In the genomic region with DNA sequence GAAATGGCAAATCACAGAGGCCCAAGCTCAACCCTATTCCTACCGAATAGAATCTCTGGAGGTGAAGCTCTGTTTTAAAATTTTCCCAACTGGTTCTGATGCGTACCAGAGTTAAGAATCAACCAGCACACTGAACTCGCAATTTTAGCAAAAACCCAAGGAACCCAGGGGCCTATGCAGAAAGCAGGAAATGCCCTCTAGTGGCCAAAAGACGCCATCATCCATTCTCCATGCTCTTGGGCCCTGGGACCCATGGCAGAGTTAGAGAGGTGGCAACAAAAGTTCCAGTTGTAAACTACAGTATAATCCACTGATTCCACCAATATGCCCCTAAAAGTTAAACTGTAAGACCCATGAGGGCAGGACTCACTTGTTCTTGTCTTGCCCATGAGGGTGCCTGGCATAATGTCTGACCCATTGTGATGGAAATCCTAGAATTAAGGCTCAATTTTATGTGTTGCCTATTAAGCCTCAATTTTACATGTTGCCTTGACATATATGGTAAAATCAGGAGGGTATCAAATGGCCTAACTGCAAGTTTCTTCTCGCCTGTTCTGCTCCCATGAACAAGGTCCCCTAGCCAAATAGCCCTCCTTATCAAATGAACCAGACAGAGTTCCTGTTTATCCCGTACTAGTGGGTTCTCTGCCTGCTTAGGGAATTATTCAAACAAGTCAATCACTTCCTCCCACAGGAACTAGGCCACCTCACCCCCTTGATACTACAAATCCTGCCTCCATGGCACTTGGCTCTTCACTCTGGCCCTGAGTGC, we compare ENCODE assay signal across 8 cellular contexts.
DNase-seq lines count a peak whose midpoint lies in the region; ATAC-seq, FAIRE-seq and TF ChIP-seq lines count a peak whose summit lies in the region.

No MANE protein-coding gene starts in this region.

- H3K4me3 ChIP-seq in PC-3 (ENCODE audit: low read length) (no peak overlapping the region), fibroblast of pulmonary artery (replicated peaks; ENCODE audit: low read depth, low read length) (no peak overlapping the region), neural progenitor cell (no peak overlapping the region), transverse colon (no peak overlapping the region)

- no peaks in the 10 kb centered on the region for H3K36me3 Mint-ChIP-seq in activated T-cell treated with anti-CD3 and anti-CD28 coated beads, Interleukin-2, amount 50 U/mL, for 4 hours (ENCODE audit: insufficient read depth)
- H3K36me3 Mint-ChIP-seq in neural progenitor cell, result no peaks in the 10 kb centered on the region

- no peaks in the 10 kb centered on the region for H3K27me3 ChIP-seq in PC-3 (ENCODE audit: low read length)
- no peaks in the 10 kb centered on the region for H3K27me3 ChIP-seq in neural progenitor cell
- H3K27me3 ChIP-seq in transverse colon, result no peaks in the 10 kb centered on the region

- H3K27ac Mint-ChIP-seq in neural progenitor cell, result no peak overlapping the region

- H3K27ac ChIP-seq in PC-3 (ENCODE audit: low read length), result peak overlapping the region; percentile 21
- no peak overlapping the region for H3K27ac ChIP-seq in neural progenitor cell
- H3K27ac ChIP-seq in transverse colon, result peak overlapping the region in 1 of 4 donors; percentile 6

- no peaks in the 10 kb centered on the region for H4K20me1 ChIP-seq in PC-3 (ENCODE audit: low read length)
- H4K20me1 ChIP-seq in neural progenitor cell (ENCODE audit: low read depth), result no peaks in the 10 kb centered on the region

- no peaks in the 10 kb centered on the region for H3K9me2 ChIP-seq in PC-3 (replicated peaks; ENCODE audit: low read length)

- in situ Hi-C loops in transverse colon (cut with MboI; ENCODE audit: low pct_ligation_motif_present in 1 of 4, low pct_unique_long_range_greater_than_20kb in 1 of 4, low sequenced_read_pairs in 3 of 4), result loop anchor here in 1 of 4 donors (25.0 kb wide), 1 partner anchor 208 kb away; no protein-coding TSS in a partner anchor

- H3K9me3 ChIP-seq in PC-3 (ENCODE audit: low read length) (no peaks in the 10 kb centered on the region), neural progenitor cell (ENCODE audit: low read depth) (no peaks in the 10 kb centered on the region), transverse colon (no peaks in the 10 kb centered on the region)

- CTCF ChIA-PET in PC-3 (lab: Charles Lee), result no interaction called here

- TF ChIP-seq POLR2A in transverse colon (IDR thresholded peaks at IDR 0.05), result no peak

- H3K4me1 ChIP-seq in PC-3 (ENCODE audit: insufficient read depth, low read length), result peaks cover 39% of the 10 kb centered on the region
- H3K4me1 ChIP-seq in neural progenitor cell, result peaks cover 14% of the 10 kb centered on the region
- peaks cover 0 to 20% (median 14%) of the 10 kb centered on the region in 4 donors for H3K4me1 ChIP-seq in transverse colon

- no TSS peak for BruUV-seq in PC-3 (replicated peaks; lab: Mats Ljungman, UMichigan)

- peaks cover 14% of the 10 kb centered on the region for H3K27me3 Mint-ChIP-seq in activated T-cell treated with anti-CD3 and anti-CD28 coated beads, Interleukin-2, amount 50 U/mL, for 4 hours (ENCODE audit: low read depth)
- no peaks in the 10 kb centered on the region for H3K27me3 Mint-ChIP-seq in neural progenitor cell (ENCODE audit: insufficient read depth, low read depth)

- intact Hi-C loops in PC-3 (cut with micrococcal nuclease) (loop anchor here (1.0 kb wide), 3 partner anchors 171 to 206 kb away; no protein-coding TSS in a partner anchor), transverse colon (cut with DNase I; ENCODE audit: low total_unique reads) (no loop called here)

- H3F3A ChIP-seq in PC-3 (ENCODE audit: low read length, unreplicated experiment), result no peaks in the 10 kb centered on the region
- H3F3A ChIP-seq in neural progenitor cell (ENCODE audit: low read depth), result no peaks in the 10 kb centered on the region

- H3K9ac ChIP-seq in PC-3 (ENCODE audit: low read length) (no peak overlapping the region), neural progenitor cell (no peak overlapping the region)

- no peak for TF ChIP-seq EP300 in transverse colon (IDR thresholded peaks at IDR 0.05; ENCODE audit: low read depth)

- DNase-seq in CMK (ENCODE audit: low read depth) (peak; percentile 15), HTR-8/SVneo (ENCODE audit: insufficient read length, low spot score) (peak; percentile 59), PC-3 (peak; percentile 83), fibroblast of pulmonary artery (ENCODE audit: low read depth) (peak; percentile 80), neural progenitor cell (ENCODE audit: low spot score) (peak; percentile 78), transverse colon (peak; percentile 75)
- peak; percentile 50 for DNase-seq in activated T-cell treated with anti-CD3 and anti-CD28 coated beads, Interleukin-2, amount 50 U/mL, for 4 hours

- peak overlapping the region; percentile 19 for H2AFZ ChIP-seq in PC-3 (ENCODE audit: low read length)
- H2AFZ ChIP-seq in neural progenitor cell (replicated peaks), result peak overlapping the region; percentile 84

- H3K4me2 ChIP-seq in PC-3 (ENCODE audit: low read length), result 0 out of 2 replicates have a peak overlapping the region, but pooled peaks have one; percentile 23
- H3K4me2 ChIP-seq in neural progenitor cell, result no peak overlapping the region

- H3K4me1 Mint-ChIP-seq in activated T-cell treated with anti-CD3 and anti-CD28 coated beads, Interleukin-2, amount 50 U/mL, for 4 hours (ENCODE audit: low read depth), result peaks cover 14% of the 10 kb centered on the region
- peaks cover 14% of the 10 kb centered on the region for H3K4me1 Mint-ChIP-seq in neural progenitor cell

- no peaks in the 10 kb centered on the region for H3K79me2 ChIP-seq in PC-3 (ENCODE audit: low read length)
- no peaks in the 10 kb centered on the region for H3K79me2 ChIP-seq in neural progenitor cell (ENCODE audit: low read depth)

- TF ChIP-seq CTCF in PC-3 (conservative IDR thresholded peaks at IDR 0.05; ENCODE audit: low read depth, low read length), result peak; percentile 94
- TF ChIP-seq CTCF in fibroblast of pulmonary artery (IDR thresholded peaks at IDR 0.05; ENCODE audit: low read length, missing control alignments), result peak; percentile 96
- peak; percentile 96 for TF ChIP-seq CTCF in neural progenitor cell (IDR thresholded peaks at IDR 0.05)
- TF ChIP-seq CTCF in transverse colon (IDR thresholded peaks at IDR 0.05), result peak; percentile 84 to 89 (median 86)

- H3K36me3 ChIP-seq in PC-3 (ENCODE audit: low read depth, low read length) (no peaks in the 10 kb centered on the region), neural progenitor cell (no peaks in the 10 kb centered on the region), transverse colon (no peaks in the 10 kb centered on the region)

- WGBS in transverse colon (ENCODE audit: low coverage in 1 of 2), 2 donors, result 30 to 70% methylated on average over 2 to 6 of the region's 6 CpGs

- FAIRE-seq in HTR-8/SVneo (lab: Jason Lieb, UNC), result peak; percentile 55

- ATAC-seq in GM21360 (IDR thresholded peaks at IDR 0.05; ENCODE audit: unreplicated experiment) (peak; percentile 85), PC-3 (peak; percentile 64)
- ATAC-seq in activated T-cell treated with anti-CD3 and anti-CD28 coated beads, Interleukin-2, amount 50 U/mL, for 4 hours, result peak; percentile 77 to 83

- POLR2A ChIA-PET in PC-3 (lab: Charles Lee; ENCODE audit: unreplicated experiment), result no interaction called here

- no peaks in the 10 kb centered on the region for H3K9me3 Mint-ChIP-seq in activated T-cell treated with anti-CD3 and anti-CD28 coated beads, Interleukin-2, amount 50 U/mL, for 4 hours
- no peaks in the 10 kb centered on the region for H3K9me3 Mint-ChIP-seq in neural progenitor cell

- H3K4me3 Mint-ChIP-seq in activated T-cell treated with anti-CD3 and anti-CD28 coated beads, Interleukin-2, amount 50 U/mL, for 4 hours, result no peak overlapping the region
- H3K4me3 Mint-ChIP-seq in neural progenitor cell, result no peak overlapping the region

Comparison
In these comparisons a context has a peak if more than half of its experiments do, and no peak if none do; other contexts are left out.
1. DNase-seq: peak in every context shown above with its lines; median percentile 83 in PC-3; 80 in fibroblast of pulmonary artery; 78 in neural progenitor cell; 75 in transverse colon; 59 in HTR-8/SVneo; 50 in activated T-cell treated with anti-CD3 and anti-CD28 coated beads, Interleukin-2, amount 50 U/mL, for 4 hours; 15 in CMK.